ENCODE assay signal across 10 cellular contexts in genomic region chr9:10045598-10045997, GRCh38.
DNase-seq lines count a peak whose midpoint lies in the region; ATAC-seq and TF ChIP-seq lines count a peak whose summit lies in the region.
"Had no signal": no experiment of that assay in that cellular context is flagged by ENCODE, and none has a peak within 500 bp of the region (broad histone marks: within the 10 kb centered on the region; RNA-seq: fewer than 3 reads in every experiment).

No MANE protein-coding gene starts in this region.

- H3K4me1 Mint-ChIP-seq in progenitor cell of endocrine pancreas (ENCODE audit: low read depth) = peaks cover 7% of the 10 kb centered on the region

- no peaks in the 10 kb centered on the region for H3K9me3 Mint-ChIP-seq in progenitor cell of endocrine pancreas (ENCODE audit: low read depth)

- no peak overlapping the region for H3K4me3 ChIP-seq in epithelial cell of proximal tubule (ENCODE audit: low read depth, low read length)
- H3K4me3 ChIP-seq: lung had no signal

- no peak overlapping the region for H3K27ac Mint-ChIP-seq in progenitor cell of endocrine pancreas

- DNase-seq in NCI-H526 (lab: John Stamatoyannopoulos, UW) = peak; percentile 31 to 37
- no peak for DNase-seq in NCI-H526 treated with DMSO at 0.1 percent for 48 hours (lab: John Stamatoyannopoulos, UW)
- DNase-seq in NCI-H774 (lab: John Stamatoyannopoulos, UW) = peak; percentile 61
- no peak for DNase-seq in epithelial cell of proximal tubule (ENCODE audit: low read depth)
- no peak for DNase-seq in progenitor cell of endocrine pancreas (ENCODE audit: low spot score, unreplicated experiment)
- no peak for DNase-seq in activated naive CD4-positive, alpha-beta T cell treated with Interleukin-2 at 50 U/mL for 16 hours
- DNase-seq: BE2C had no signal

- no peaks in the 10 kb centered on the region for H3K36me3 Mint-ChIP-seq in progenitor cell of endocrine pancreas (ENCODE audit: insufficient read depth)

- H3K27me3 Mint-ChIP-seq in progenitor cell of endocrine pancreas = peaks cover 6% of the 10 kb centered on the region

- TF ChIP-seq CTCF in epithelial cell of proximal tubule (conservative IDR thresholded peaks at IDR 0.05; ENCODE audit: low read depth, low read length) (peak; percentile 58), progenitor cell of endocrine pancreas (IDR thresholded peaks at IDR 0.05; ENCODE audit: unreplicated experiment) (peak; percentile 45)

- ATAC-seq in GM19463 (IDR thresholded peaks at IDR 0.05; ENCODE audit: unreplicated experiment) (no peak), GM18909 (IDR thresholded peaks at IDR 0.05; ENCODE audit: poor library complexity, unreplicated experiment) (no peak)

- no peak overlapping the region for H3K4me3 Mint-ChIP-seq in progenitor cell of endocrine pancreas (ENCODE audit: low read depth)

Comparison
In these comparisons a context has a peak if more than half of its experiments do, and no peak if none do; other contexts are left out.
1. DNase-seq: peak in NCI-H526 (2 of 2) and NCI-H774 (single experiment); none in NCI-H526 treated with DMSO at 0.1 percent for 48 hours (single experiment), epithelial cell of proximal tubule (single experiment), progenitor cell of endocrine pancreas (single experiment) and activated naive CD4-positive, alpha-beta T cell treated with Interleukin-2 at 50 U/mL for 16 hours (single experiment).